Comparison of ENCODE assay signal across 17 cellular contexts in genomic region chr5:97929383-97929782, GRCh38.
"Had no signal": no experiment of that assay in that cellular context is flagged by ENCODE, and none has a peak within 500 bp of the region (broad histone marks: within the 10 kb centered on the region; RNA-seq: fewer than 3 reads in every experiment).

No MANE protein-coding gene starts in this region.

- H3K36me3 ChIP-seq: gastroesophageal sphincter, lower lobe of right lung, neutrophil, spleen, tibial nerve, vagina had no signal

- H3K27ac Mint-ChIP-seq: activated CD4-positive, alpha-beta memory T cell treated with anti-CD3 and anti-CD28 coated beads for 36 hours; brain; naive thymus-derived CD8-positive, alpha-beta T cell; stimulated activated memory B cell treated with anti-CD40 and anti-IgM and Interleukin-4, amounts not matched to agents 10 μg/mL and 1 μg/mL and 100 μg/mL, for 72 hours had no signal

- H3K4me3 ChIP-seq: gastroesophageal sphincter, hepatocyte, lower lobe of right lung, spleen, tibial nerve, vagina had no signal

- H3K4me3 Mint-ChIP-seq: activated CD4-positive, alpha-beta memory T cell treated with anti-CD3 and anti-CD28 coated beads for 36 hours; brain; naive thymus-derived CD8-positive, alpha-beta T cell; stimulated activated memory B cell treated with anti-CD40 and anti-IgM and Interleukin-4, amounts not matched to agents 10 μg/mL and 1 μg/mL and 100 μg/mL, for 72 hours had no signal

- ATAC-seq: esophagus mucosa; gastroesophageal sphincter; lower lobe of right lung; naive thymus-derived CD8-positive, alpha-beta T cell; right cardiac atrium; stimulated activated memory B cell treated with anti-CD40 and anti-IgM and Interleukin-4, amounts not matched to agents 10 μg/mL and 1 μg/mL and 100 μg/mL, for 72 hours had no signal

- H3K9me3 ChIP-seq: gastroesophageal sphincter, lower lobe of right lung, neutrophil, tibial nerve, vagina had no signal

- H3K4me1 ChIP-seq: gastroesophageal sphincter, lower lobe of right lung, spleen, tibial nerve, vagina had no signal

- H2AFZ ChIP-seq: hepatocyte had no signal

- H3K27ac ChIP-seq: gastroesophageal sphincter, hepatocyte, lower lobe of right lung, neutrophil, spleen, tibial nerve, vagina had no signal

- H3K9me3 Mint-ChIP-seq: activated CD4-positive, alpha-beta memory T cell treated with anti-CD3 and anti-CD28 coated beads for 36 hours; stimulated activated memory B cell treated with anti-CD40 and anti-IgM and Interleukin-4, amounts not matched to agents 10 μg/mL and 1 μg/mL and 100 μg/mL, for 72 hours had no signal

- H3K79me2 ChIP-seq: hepatocyte had no signal

- H3K27me3 ChIP-seq: gastroesophageal sphincter, hepatocyte, neutrophil, spleen, tibial nerve, vagina had no signal

- H3K4me1 Mint-ChIP-seq: naive thymus-derived CD8-positive, alpha-beta T cell; stimulated activated memory B cell treated with anti-CD40 and anti-IgM and Interleukin-4, amounts not matched to agents 10 μg/mL and 1 μg/mL and 100 μg/mL, for 72 hours had no signal

- DNase-seq: activated CD4-positive, alpha-beta memory T cell treated with anti-CD3 and anti-CD28 coated beads for 36 hours; activated CD4-positive, CD25-positive, alpha-beta regulatory T cell treated with anti-CD3 and anti-CD28 coated beads, Interleukin-2, amount 50 U/mL, for 72 hours; activated naive CD4-positive, alpha-beta T cell treated with Interleukin-2 at 50 U/mL for 16 hours; lower lobe of right lung; naive thymus-derived CD8-positive, alpha-beta T cell; right cardiac atrium; spleen; stimulated activated CD4-positive, alpha-beta T cell treated with anti-CD3 and anti-CD28 coated beads, Interleukin-1b, Interleukin-23, amount 100 ng/mL, for 48 hours; T-helper 2 cell had no signal

- H3K4me2 ChIP-seq: hepatocyte had no signal

- H3K36me3 Mint-ChIP-seq: activated CD4-positive, alpha-beta memory T cell treated with anti-CD3 and anti-CD28 coated beads for 36 hours; brain; naive thymus-derived CD8-positive, alpha-beta T cell; stimulated activated memory B cell treated with anti-CD40 and anti-IgM and Interleukin-4, amounts not matched to agents 10 μg/mL and 1 μg/mL and 100 μg/mL, for 72 hours had no signal

- H3K27me3 Mint-ChIP-seq: activated CD4-positive, alpha-beta memory T cell treated with anti-CD3 and anti-CD28 coated beads for 36 hours; brain; naive thymus-derived CD8-positive, alpha-beta T cell; stimulated activated memory B cell treated with anti-CD40 and anti-IgM and Interleukin-4, amounts not matched to agents 10 μg/mL and 1 μg/mL and 100 μg/mL, for 72 hours had no signal
